In the genomic region with DNA sequence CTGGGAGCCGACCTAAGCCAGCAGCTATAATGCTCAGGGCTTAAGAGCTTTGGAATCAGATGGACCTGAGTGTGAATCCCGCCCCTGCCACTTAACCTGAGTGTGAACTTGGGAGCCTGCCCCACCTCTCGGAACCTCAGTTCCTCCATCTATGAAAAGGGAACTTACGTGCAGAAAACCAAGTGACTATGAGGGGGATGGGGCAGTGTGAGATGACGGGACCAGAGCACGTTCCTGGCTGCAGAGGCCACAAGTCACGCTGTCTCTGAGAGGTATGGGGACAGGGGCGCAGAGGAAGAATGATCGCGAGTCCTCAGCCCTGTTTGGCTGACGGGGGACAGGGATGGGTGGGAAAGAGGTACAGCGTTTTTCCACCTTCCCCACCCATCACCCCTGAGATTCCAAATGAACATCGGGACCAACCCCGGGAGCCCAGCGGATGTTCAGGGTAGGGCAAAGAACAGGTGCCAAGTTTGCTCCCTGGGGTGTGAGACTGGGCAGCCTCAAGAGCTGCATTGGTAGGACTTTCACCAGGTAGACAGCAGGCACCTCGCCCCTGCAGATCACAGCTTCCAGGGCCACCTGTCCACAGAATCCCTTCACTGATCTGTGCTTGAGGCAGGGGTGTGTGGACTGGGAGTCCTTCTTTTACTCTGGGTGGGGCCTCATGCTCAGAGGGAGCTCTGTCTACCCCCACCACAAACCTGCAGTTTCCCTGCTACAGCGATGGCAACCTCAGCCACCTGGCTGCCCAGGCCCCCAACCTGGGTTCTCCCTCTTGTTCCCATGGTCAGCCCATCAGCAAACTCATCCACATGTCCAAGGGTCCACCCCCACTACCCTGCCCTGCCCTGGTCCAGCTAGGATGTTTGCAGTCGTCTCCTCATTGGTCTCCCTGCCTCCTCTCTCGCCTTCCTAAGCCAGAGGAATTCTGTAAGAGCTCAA, we compare ENCODE assay signal across 1 cellular context.
TF ChIP-seq lines count a peak whose summit lies in the region.

No MANE protein-coding gene starts in this region.

TF ChIP-seq in HepG2, 621 proteins besides CTCF, POLR2A, EP300 and RAD21 (continued from another document):
- TF ChIP-seq, protein P1, sequence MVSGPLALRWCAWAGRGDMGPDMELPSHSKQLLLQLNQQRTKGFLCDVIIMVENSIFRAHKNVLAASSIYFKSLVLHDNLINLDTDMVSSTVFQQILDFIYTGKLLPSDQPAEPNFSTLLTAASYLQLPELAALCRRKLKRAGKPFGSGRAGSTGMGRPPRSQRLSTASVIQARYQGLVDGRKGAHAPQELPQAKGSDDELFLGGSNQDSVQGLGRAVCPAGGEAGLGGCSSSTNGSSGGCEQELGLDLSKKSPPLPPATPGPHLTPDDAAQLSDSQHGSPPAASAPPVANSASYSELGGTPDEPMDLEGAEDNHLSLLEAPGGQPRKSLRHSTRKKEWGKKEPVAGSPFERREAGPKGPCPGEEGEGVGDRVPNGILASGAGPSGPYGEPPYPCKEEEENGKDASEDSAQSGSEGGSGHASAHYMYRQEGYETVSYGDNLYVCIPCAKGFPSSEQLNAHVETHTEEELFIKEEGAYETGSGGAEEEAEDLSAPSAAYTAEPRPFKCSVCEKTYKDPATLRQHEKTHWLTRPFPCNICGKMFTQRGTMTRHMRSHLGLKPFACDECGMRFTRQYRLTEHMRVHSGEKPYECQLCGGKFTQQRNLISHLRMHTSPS (CRISPR knock-in tag; IDR thresholded peaks at IDR 0.05; ENCODE audit: low read depth): 0 out of 2 replicates have a peak, but pooled peaks have one; percentile 36
- TF ChIP-seq PHF8 (CRISPR knock-in tag; IDR thresholded peaks at IDR 0.05): peak; percentile 45; the same call in 1 of the 2 replicates
